2 cellular contexts compared by ENCODE assay signal in the genomic region with DNA sequence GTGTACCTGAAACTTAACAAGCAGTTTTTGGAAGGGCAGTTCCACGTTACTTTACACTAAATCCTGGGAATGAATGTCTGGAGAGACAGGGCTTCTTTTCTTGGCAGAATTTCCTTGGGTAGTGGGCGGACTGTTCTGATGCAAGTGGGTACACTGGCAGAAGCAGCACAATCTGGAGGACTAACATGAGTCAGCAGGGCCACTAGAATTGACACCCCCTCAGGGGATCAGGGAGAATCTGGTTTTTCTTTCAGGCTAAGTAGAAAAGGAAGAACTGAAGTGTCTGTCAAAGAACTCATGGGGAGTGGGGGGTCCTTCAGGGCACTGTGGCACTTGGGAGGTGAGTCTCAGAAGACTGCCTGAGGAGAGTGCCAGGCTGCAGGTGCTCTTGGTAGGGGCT.
TF ChIP-seq lines count a peak whose summit lies in the region.

No MANE protein-coding gene starts in this region.

TF ChIP-seq in SK-N-SH, 30 proteins besides CTCF, POLR2A, EP300 and RAD21 (continued from another document):
- TF ChIP-seq, protein P1, sequence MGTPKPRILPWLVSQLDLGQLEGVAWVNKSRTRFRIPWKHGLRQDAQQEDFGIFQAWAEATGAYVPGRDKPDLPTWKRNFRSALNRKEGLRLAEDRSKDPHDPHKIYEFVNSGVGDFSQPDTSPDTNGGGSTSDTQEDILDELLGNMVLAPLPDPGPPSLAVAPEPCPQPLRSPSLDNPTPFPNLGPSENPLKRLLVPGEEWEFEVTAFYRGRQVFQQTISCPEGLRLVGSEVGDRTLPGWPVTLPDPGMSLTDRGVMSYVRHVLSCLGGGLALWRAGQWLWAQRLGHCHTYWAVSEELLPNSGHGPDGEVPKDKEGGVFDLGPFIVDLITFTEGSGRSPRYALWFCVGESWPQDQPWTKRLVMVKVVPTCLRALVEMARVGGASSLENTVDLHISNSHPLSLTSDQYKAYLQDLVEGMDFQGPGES (IDR thresholded peaks at IDR 0.05; ENCODE audit: low read depth, low read length) = no peak
- no peak for TF ChIP-seq FOXM1 (IDR thresholded peaks at IDR 0.05; ENCODE audit: low read depth)
- TF ChIP-seq YY1 (IDR thresholded peaks at IDR 0.05; ENCODE audit: low read depth) = no peak
- TF ChIP-seq SIN3A (IDR thresholded peaks at IDR 0.05; ENCODE audit: borderline replicate concordance, low read depth, low read length) = no peak
- TF ChIP-seq, protein P2, sequence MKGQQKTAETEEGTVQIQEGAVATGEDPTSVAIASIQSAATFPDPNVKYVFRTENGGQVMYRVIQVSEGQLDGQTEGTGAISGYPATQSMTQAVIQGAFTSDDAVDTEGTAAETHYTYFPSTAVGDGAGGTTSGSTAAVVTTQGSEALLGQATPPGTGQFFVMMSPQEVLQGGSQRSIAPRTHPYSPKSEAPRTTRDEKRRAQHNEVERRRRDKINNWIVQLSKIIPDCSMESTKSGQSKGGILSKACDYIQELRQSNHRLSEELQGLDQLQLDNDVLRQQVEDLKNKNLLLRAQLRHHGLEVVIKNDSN (IDR thresholded peaks at IDR 0.05; ENCODE audit: borderline replicate concordance, low read depth) = no peak
- TF ChIP-seq CHD2 (IDR thresholded peaks at IDR 0.05; ENCODE audit: low read length, partially characterized antibody) = no peak
- TF ChIP-seq, protein P3, sequence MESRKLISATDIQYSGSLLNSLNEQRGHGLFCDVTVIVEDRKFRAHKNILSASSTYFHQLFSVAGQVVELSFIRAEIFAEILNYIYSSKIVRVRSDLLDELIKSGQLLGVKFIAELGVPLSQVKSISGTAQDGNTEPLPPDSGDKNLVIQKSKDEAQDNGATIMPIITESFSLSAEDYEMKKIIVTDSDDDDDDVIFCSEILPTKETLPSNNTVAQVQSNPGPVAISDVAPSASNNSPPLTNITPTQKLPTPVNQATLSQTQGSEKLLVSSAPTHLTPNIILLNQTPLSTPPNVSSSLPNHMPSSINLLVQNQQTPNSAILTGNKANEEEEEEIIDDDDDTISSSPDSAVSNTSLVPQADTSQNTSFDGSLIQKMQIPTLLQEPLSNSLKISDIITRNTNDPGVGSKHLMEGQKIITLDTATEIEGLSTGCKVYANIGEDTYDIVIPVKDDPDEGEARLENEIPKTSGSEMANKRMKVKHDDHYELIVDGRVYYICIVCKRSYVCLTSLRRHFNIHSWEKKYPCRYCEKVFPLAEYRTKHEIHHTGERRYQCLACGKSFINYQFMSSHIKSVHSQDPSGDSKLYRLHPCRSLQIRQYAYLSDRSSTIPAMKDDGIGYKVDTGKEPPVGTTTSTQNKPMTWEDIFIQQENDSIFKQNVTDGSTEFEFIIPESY (IDR thresholded peaks at IDR 0.05; ENCODE audit: borderline replicate concordance, low read depth) = no peak
- no peak for TF ChIP-seq RXRA (IDR thresholded peaks at IDR 0.05; ENCODE audit: borderline replicate concordance, low read depth)
TF ChIP-seq in SK-N-SH: peak in this region for 0.

TF ChIP-seq in SK-N-SH treated with all-trans-retinoic acid at 6 μM for 48 hours, 23 proteins besides CTCF, POLR2A, EP300 and RAD21 (continued from another document):
- TF ChIP-seq, protein P4, sequence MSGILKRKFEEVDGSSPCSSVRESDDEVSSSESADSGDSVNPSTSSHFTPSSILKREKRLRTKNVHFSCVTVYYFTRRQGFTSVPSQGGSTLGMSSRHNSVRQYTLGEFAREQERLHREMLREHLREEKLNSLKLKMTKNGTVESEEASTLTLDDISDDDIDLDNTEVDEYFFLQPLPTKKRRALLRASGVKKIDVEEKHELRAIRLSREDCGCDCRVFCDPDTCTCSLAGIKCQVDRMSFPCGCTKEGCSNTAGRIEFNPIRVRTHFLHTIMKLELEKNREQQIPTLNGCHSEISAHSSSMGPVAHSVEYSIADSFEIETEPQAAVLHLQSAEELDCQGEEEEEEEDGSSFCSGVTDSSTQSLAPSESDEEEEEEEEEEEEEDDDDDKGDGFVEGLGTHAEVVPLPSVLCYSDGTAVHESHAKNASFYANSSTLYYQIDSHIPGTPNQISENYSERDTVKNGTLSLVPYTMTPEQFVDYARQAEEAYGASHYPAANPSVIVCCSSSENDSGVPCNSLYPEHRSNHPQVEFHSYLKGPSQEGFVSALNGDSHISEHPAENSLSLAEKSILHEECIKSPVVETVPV (CRISPR knock-in tag; IDR thresholded peaks at IDR 0.05) = no peak
- TF ChIP-seq ZNF70 (CRISPR knock-in tag; IDR thresholded peaks at IDR 0.05) = no peak
- TF ChIP-seq GLIS3 (CRISPR knock-in tag; IDR thresholded peaks at IDR 0.05) = no peak
- TF ChIP-seq ZFP3 (CRISPR knock-in tag; IDR thresholded peaks at IDR 0.05) = no peak
- TF ChIP-seq ARNTL (CRISPR knock-in tag; IDR thresholded peaks at IDR 0.05; ENCODE audit: borderline replicate concordance, low read depth) = no peak
- no peak for TF ChIP-seq BACH2 (CRISPR knock-in tag; IDR thresholded peaks at IDR 0.05; ENCODE audit: borderline replicate concordance)
- TF ChIP-seq TOX (CRISPR knock-in tag; IDR thresholded peaks at IDR 0.05; ENCODE audit: borderline replicate concordance) = no peak
- TF ChIP-seq, protein P5, sequence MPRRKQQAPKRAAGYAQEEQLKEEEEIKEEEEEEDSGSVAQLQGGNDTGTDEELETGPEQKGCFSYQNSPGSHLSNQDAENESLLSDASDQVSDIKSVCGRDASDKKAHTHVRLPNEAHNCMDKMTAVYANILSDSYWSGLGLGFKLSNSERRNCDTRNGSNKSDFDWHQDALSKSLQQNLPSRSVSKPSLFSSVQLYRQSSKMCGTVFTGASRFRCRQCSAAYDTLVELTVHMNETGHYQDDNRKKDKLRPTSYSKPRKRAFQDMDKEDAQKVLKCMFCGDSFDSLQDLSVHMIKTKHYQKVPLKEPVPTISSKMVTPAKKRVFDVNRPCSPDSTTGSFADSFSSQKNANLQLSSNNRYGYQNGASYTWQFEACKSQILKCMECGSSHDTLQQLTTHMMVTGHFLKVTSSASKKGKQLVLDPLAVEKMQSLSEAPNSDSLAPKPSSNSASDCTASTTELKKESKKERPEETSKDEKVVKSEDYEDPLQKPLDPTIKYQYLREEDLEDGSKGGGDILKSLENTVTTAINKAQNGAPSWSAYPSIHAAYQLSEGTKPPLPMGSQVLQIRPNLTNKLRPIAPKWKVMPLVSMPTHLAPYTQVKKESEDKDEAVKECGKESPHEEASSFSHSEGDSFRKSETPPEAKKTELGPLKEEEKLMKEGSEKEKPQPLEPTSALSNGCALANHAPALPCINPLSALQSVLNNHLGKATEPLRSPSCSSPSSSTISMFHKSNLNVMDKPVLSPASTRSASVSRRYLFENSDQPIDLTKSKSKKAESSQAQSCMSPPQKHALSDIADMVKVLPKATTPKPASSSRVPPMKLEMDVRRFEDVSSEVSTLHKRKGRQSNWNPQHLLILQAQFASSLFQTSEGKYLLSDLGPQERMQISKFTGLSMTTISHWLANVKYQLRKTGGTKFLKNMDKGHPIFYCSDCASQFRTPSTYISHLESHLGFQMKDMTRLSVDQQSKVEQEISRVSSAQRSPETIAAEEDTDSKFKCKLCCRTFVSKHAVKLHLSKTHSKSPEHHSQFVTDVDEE (CRISPR knock-in tag; IDR thresholded peaks at IDR 0.05) = no peak
